14 cellular contexts compared by ENCODE assay signal in the genomic region with DNA sequence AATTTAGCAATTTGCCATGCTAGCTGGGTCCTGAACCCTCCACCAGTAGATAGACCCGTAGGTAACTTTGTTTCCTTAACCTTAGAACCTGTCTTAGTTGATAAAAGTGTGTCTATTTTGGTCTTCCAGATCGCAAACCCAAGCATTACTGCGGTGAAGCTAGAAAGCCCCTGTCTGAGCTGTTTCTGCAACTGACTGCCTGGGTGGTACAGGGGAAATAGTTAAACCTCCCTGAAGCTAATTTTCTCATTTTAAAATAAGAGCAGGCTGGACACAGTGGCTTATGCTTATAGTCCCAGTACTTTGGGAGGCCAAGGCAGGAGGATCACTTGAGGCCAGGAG.
DNase-seq lines count a peak whose midpoint lies in the region; ATAC-seq, FAIRE-seq and TF ChIP-seq lines count a peak whose summit lies in the region.
"Had no signal": no experiment of that assay in that cellular context is flagged by ENCODE, and none has a peak within 500 bp of the region (broad histone marks: within the 10 kb centered on the region; RNA-seq: fewer than 3 reads in every experiment).

No MANE protein-coding gene starts in this region.

- in situ Hi-C loops in GM12878 (cut with MboI), result no loop called here

- peaks cover 29% of the 10 kb centered on the region for H3K4me1 ChIP-seq in GM12878 (ENCODE audit: control insufficient read depth, insufficient read depth, low read length)

- WGBS in GM12878 (ENCODE audit: insufficient coverage, insufficient replicate concordance, low lambda C conversion rate, missing lambda C conversion rate), result 0% methylated on average over 3 of the region's 3 CpGs

- peak overlapping the region; percentile 52 for H3K4me3 ChIP-seq in GM12878
- H3K4me3 ChIP-seq: dorsolateral prefrontal cortex, suprapubic skin had no signal

- no peaks in the 10 kb centered on the region for H3K9me3 Mint-ChIP-seq in chondrocyte (ENCODE audit: low read depth)

- no peaks in the 10 kb centered on the region for H3K79me2 ChIP-seq in GM12878 (ENCODE audit: control insufficient read depth, insufficient read depth, low read length)

- H3K4me3 Mint-ChIP-seq in chondrocyte (ENCODE audit: unreplicated experiment), result no peak overlapping the region
- H3K4me3 Mint-ChIP-seq: activated CD4-positive, alpha-beta T cell treated with anti-CD3 and anti-CD28 coated beads for 36 hours; activated naive CD8-positive, alpha-beta T cell had no signal

- H2AFZ ChIP-seq in GM12878 (ENCODE audit: control insufficient read depth, low read depth, low read length), result peak overlapping the region; percentile 49

- SMC1A ChIA-PET in GM12878 (lab: Charles Lee; ENCODE audit: uncharacterized antibody, unreplicated experiment), result interaction anchor here (0.6 to 6.9 kb wide), 22 partner anchors 9 to 452 kb away, joined by 3 to 145 read pairs (median 6); no protein-coding TSS in a partner anchor

- H3K27me3 Mint-ChIP-seq in chondrocyte (ENCODE audit: low read depth), result no peaks in the 10 kb centered on the region

- peak; percentile 72 for ATAC-seq in GM18498 (IDR thresholded peaks at IDR 0.05; ENCODE audit: unreplicated experiment)
- peak; percentile 46 for ATAC-seq in GM21367 (IDR thresholded peaks at IDR 0.05; ENCODE audit: unreplicated experiment)
- peak; percentile 65 for ATAC-seq in HG03095 (IDR thresholded peaks at IDR 0.05; ENCODE audit: unreplicated experiment)
- peak; percentile 91 for ATAC-seq in GM12878
- ATAC-seq: activated CD4-positive, alpha-beta T cell treated with anti-CD3 and anti-CD28 coated beads for 36 hours had no signal

- RAD21 ChIA-PET in GM12878 (lab: Charles Lee; ENCODE audit: unreplicated experiment), result interaction anchor here (0.9 to 3.2 kb wide), 23 partner anchors 9 to 450 kb away, joined by 3 to 129 read pairs (median 5); no protein-coding TSS in a partner anchor

- intact Hi-C loops in GM12878 (cut with micrococcal nuclease; ENCODE audit: unreplicated experiment), result loop anchor here (1.0 kb wide), 1 partner anchor 9 kb away; no protein-coding TSS in a partner anchor

- peak; percentile 61 for DNase-seq in GM12878 (ENCODE audit: low read depth, low spot score)
- no peak for DNase-seq in RKO (ENCODE audit: low spot score)
- no peak for DNase-seq in chondrocyte (ENCODE audit: low spot score)
- DNase-seq in NCI-H774 (lab: John Stamatoyannopoulos, UW), result no peak
- no peak for DNase-seq in 8988T
- DNase-seq: activated CD4-positive, alpha-beta T cell treated with anti-CD3 and anti-CD28 coated beads for 36 hours; dorsolateral prefrontal cortex; NCI-H2029; SHP77 treated with DMSO at 0.1 percent for 48 hours had no signal

- H3K4me2 ChIP-seq in GM12878 (ENCODE audit: control insufficient read depth, insufficient read depth), result peak overlapping the region; percentile 67

- BruUV-seq in GM12878 (replicated peaks; lab: Mats Ljungman, UMichigan), result no TSS peak

- no peaks in the 10 kb centered on the region for H3K36me3 ChIP-seq in GM12878 (ENCODE audit: control insufficient read depth in 2 of 2, insufficient read depth in 2 of 2, low read length in 1 of 2)
- H3K36me3 ChIP-seq: suprapubic skin had no signal

- no peaks in the 10 kb centered on the region for H4K20me1 ChIP-seq in GM12878 (ENCODE audit: control insufficient read depth, insufficient read depth)

- CTCF ChIA-PET in GM12878 (lab: Yijun Ruan, JAX), result interaction anchor here (0.7 to 2.7 kb wide), 17 partner anchors 9 to 383 kb away, joined by 3 to 40 read pairs (median 6); no protein-coding TSS in a partner anchor

- no peak; the same call in 1 of the 2 replicates for TF ChIP-seq RAD21 in GM12878 (IDR thresholded peaks at IDR 0.05; ENCODE audit: insufficient read depth, low read depth, low read length)

- no peak; a peak in 1 of 4 replicates for TF ChIP-seq EP300 in GM12878 (IDR thresholded peaks at IDR 0.05; ENCODE audit: borderline replicate concordance in 1 of 2, control insufficient read depth in 1 of 2, low read depth in 2 of 2, low read length in 2 of 2)

- no peaks in the 10 kb centered on the region for H3K27me3 ChIP-seq in GM12878 (replicated peaks in 1 of 2; ENCODE audit: control insufficient read depth in 2 of 2, insufficient read depth in 2 of 2, low read length in 1 of 2)
- H3K27me3 ChIP-seq: dorsolateral prefrontal cortex, suprapubic skin had no signal

- TF ChIP-seq CTCF in GM12878 (IDR thresholded peaks at IDR 0.05 in 2 of 3, conservative IDR thresholded peaks at IDR 0.05 in 1 of 3; ENCODE audit: control insufficient read depth in 2 of 3, extremely low read depth in 1 of 3, insufficient read depth in 1 of 3, low read depth in 3 of 3, low read length in 3 of 3) (no peak), chondrocyte (IDR thresholded peaks at IDR 0.05) (no peak)

- peaks cover 29% of the 10 kb centered on the region for H3K4me1 Mint-ChIP-seq in chondrocyte (ENCODE audit: low read depth)

- TF ChIP-seq POLR2A in GM12878 (IDR thresholded peaks at IDR 0.05; ENCODE audit: low read depth, low read length), result no peak

- POLR2A ChIA-PET in GM12878 (lab: Charles Lee), result interaction anchor here (0.8 to 4.3 kb wide), 14 partner anchors 9 to 319 kb away, joined by 3 to 82 read pairs (median 5); no protein-coding TSS in a partner anchor

- H3K9ac ChIP-seq in GM12878 (ENCODE audit: control insufficient read depth, insufficient read depth, low read length), result peak overlapping the region; percentile 42

- no peaks in the 10 kb centered on the region for H3K36me3 Mint-ChIP-seq in chondrocyte (ENCODE audit: low read depth)
- H3K36me3 Mint-ChIP-seq: activated naive CD8-positive, alpha-beta T cell had no signal

- peak overlapping the region; percentile 65 for H3K27ac ChIP-seq in GM12878 (ENCODE audit: control insufficient read depth, insufficient read depth)
- H3K27ac ChIP-seq: suprapubic skin had no signal

- H3K9me3 ChIP-seq in GM12878 (replicated peaks; ENCODE audit: control insufficient read depth, insufficient read depth, low read length), result no peaks in the 10 kb centered on the region
- H3K9me3 ChIP-seq: suprapubic skin had no signal

- FAIRE-seq in GM12878 (lab: Jason Lieb, UNC), result peak; percentile 13

- no peak overlapping the region for H3K27ac Mint-ChIP-seq in chondrocyte (ENCODE audit: unreplicated experiment)
- H3K27ac Mint-ChIP-seq: activated CD4-positive, alpha-beta T cell treated with anti-CD3 and anti-CD28 coated beads for 36 hours; activated naive CD8-positive, alpha-beta T cell had no signal

TF ChIP-seq in GM12878, 131 proteins besides CTCF, POLR2A, EP300 and RAD21 (continues in another document):
- TF ChIP-seq HDAC2 (IDR thresholded peaks at IDR 0.05) (no peak), POU2F2 (IDR thresholded peaks at IDR 0.05; ENCODE audit: borderline replicate concordance, low read depth, low read length) (0 out of 3 replicates have a peak, but pooled peaks have one; percentile 21), ETV6 (conservative IDR thresholded peaks at IDR 0.05 in 1 of 2, IDR thresholded peaks at IDR 0.05 in 1 of 2; ENCODE audit: borderline replicate concordance in 1 of 2, low read depth in 1 of 2) (0 out of 4 replicates have a peak, but pooled peaks of 1 of the 2 experiments have one; percentile 33), PML (IDR thresholded peaks at IDR 0.05; ENCODE audit: low read length) (0 out of 2 replicates have a peak, but pooled peaks have one; percentile 38), IRF4 (IDR thresholded peaks at IDR 0.05; ENCODE audit: low read depth, low read length) (0 out of 2 replicates have a peak, but pooled peaks have one; percentile 15), MTA3 (IDR thresholded peaks at IDR 0.05; ENCODE audit: borderline replicate concordance, low read length) (peak; percentile 18; the same call in 1 of the 2 replicates), CHD4 (IDR thresholded peaks at IDR 0.05) (no peak), MEF2A (IDR thresholded peaks at IDR 0.05; ENCODE audit: insufficient read depth, low read depth, low read length) (peak; percentile 89), MTA2 (IDR thresholded peaks at IDR 0.05; ENCODE audit: low read depth) (peak; percentile 51), SREBF1 (IDR thresholded peaks at IDR 0.05; ENCODE audit: low read length) (no peak), NRF1 (conservative IDR thresholded peaks at IDR 0.05; ENCODE audit: low read depth, low read length) (no peak), FOXM1 (IDR thresholded peaks at IDR 0.05; ENCODE audit: low read depth, low read length) (peak; percentile 55; the same call in 1 of the 2 replicates), SRF (IDR thresholded peaks at IDR 0.05; ENCODE audit: low read depth in 2 of 2, low read length in 2 of 2) (no peak), NBN (IDR thresholded peaks at IDR 0.05) (no peak), BCL11A (IDR thresholded peaks at IDR 0.05; ENCODE audit: low read depth, low read length) (no peak), CBFB (IDR thresholded peaks at IDR 0.05; ENCODE audit: low read depth) (0 out of 2 replicates have a peak, but pooled peaks have one; percentile 20), PAX8 (IDR thresholded peaks at IDR 0.05) (no peak), RUNX3 (IDR thresholded peaks at IDR 0.05; ENCODE audit: low read length) (peak; percentile 90), CREM (IDR thresholded peaks at IDR 0.05; ENCODE audit: low read depth) (peak; percentile 27; the same call in 1 of the 2 replicates)
